7 cellular contexts compared by ENCODE assay signal in the genomic region with DNA sequence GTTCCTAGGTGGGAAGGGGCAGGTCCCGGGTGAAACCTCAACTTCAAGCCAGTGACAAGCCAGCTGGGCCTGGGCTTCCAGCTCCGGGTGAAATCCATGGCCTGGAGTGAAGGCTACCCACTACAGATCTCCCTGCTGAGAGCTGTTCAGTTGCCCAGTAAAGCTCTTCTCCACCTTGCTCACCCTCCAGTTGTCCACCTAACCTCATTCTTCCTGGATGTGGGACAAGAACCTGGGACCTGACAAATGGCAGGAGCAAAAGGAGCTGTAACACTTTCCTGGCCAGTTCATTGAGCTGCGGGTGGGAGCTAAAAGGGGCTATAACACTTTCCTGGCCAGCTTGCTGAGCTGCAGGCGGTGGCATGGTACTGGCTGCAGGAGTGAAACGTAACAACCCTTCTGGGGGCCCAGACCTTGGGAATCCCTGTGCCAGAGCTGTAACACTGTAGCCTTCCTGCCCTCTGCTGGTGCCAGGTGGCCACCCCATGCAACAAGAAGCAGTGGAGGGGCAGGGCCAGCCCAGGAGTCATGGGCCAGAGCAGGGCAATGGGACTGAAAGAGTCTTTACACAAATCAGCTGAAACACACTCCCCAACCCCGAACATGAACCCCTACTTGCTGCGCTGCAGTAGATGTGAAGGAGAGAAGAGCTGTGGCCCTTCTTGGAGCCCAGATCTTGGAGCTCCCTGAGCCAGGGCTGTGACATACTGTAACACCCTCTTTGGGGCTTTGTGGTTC. TPM values are rescaled to one million over a fixed set of nuclear protein-coding genes. Genes with fewer than 3 reads are reported as not detected.
DNase-seq lines count a peak whose midpoint lies in the region; ATAC-seq and TF ChIP-seq lines count a peak whose summit lies in the region.

No MANE protein-coding gene starts in this region.

- POLR2A ChIA-PET in activated CD4-positive, alpha-beta memory T cell treated with anti-CD3 and anti-CD28 coated beads, Interleukin-2, amount 10 ng/mL, durations not matched to agents 7 days and 5 days (lab: Charles Lee) = interaction anchor here (0.9 to 3.4 kb wide), 6 partner anchors 8 to 172 kb away, joined by 3 to 25 read pairs (median 3); a partner anchor contains a TSS

- no peak overlapping the region for H3K4me3 Mint-ChIP-seq in activated CD4-positive, alpha-beta memory T cell treated with anti-CD3 and anti-CD28 coated beads, Interleukin-2, amount 10 ng/mL, durations not matched to agents 7 days and 5 days

- DNase-seq in GM06990 (ENCODE audit: extremely low read depth, insufficient read length) (no peak), mesenchymal stem cell (peak; percentile 80)
- DNase-seq in Jurkat, Clone E6-1 (ENCODE audit: low read depth, low spot score) = peak; percentile 26
- peak; percentile 29 for DNase-seq in activated CD4-positive, alpha-beta memory T cell treated with anti-CD3 and anti-CD28 coated beads, Interleukin-2, amount 10 ng/mL, durations not matched to agents 7 days and 5 days

- H3K9me3 ChIP-seq in mesenchymal stem cell (ENCODE audit: control insufficient read depth, low read length) = no peaks in the 10 kb centered on the region

- CTCF ChIA-PET in activated CD4-positive, alpha-beta memory T cell treated with anti-CD3 and anti-CD28 coated beads, Interleukin-2, amount 10 ng/mL, durations not matched to agents 7 days and 5 days (lab: Charles Lee) = interaction anchor here (0.8 to 9.6 kb wide), 10 partner anchors 9 to 171 kb away, joined by 3 to 231 read pairs (median 4); a partner anchor contains a TSS

- ATAC-seq in GM21786 (IDR thresholded peaks at IDR 0.05; ENCODE audit: unreplicated experiment) = no peak
- ATAC-seq in GM19395 (IDR thresholded peaks at IDR 0.05; ENCODE audit: unreplicated experiment) = no peak
- no peak for ATAC-seq in HG02588 (IDR thresholded peaks at IDR 0.05; ENCODE audit: unreplicated experiment)

- H2BK12ac ChIP-seq in mesenchymal stem cell (ENCODE audit: low read length in 2 of 2) = peak overlapping the region; percentile 42 to 55

- no peaks in the 10 kb centered on the region for H3K27me3 Mint-ChIP-seq in activated CD4-positive, alpha-beta memory T cell treated with anti-CD3 and anti-CD28 coated beads, Interleukin-2, amount 10 ng/mL, durations not matched to agents 7 days and 5 days

- H2BK5ac ChIP-seq in mesenchymal stem cell (ENCODE audit: low read depth, low read length, poor library complexity, severe bottlenecking) = no peak overlapping the region

- no peak overlapping the region for H3K23ac ChIP-seq in mesenchymal stem cell (ENCODE audit: low read length in 2 of 2)

- H3K9ac ChIP-seq in mesenchymal stem cell (ENCODE audit: low read length) = no peak overlapping the region

- H3K27ac Mint-ChIP-seq in activated CD4-positive, alpha-beta memory T cell treated with anti-CD3 and anti-CD28 coated beads, Interleukin-2, amount 10 ng/mL, durations not matched to agents 7 days and 5 days = no peak overlapping the region

- no peaks in the 10 kb centered on the region for H3K79me1 ChIP-seq in mesenchymal stem cell (replicated peaks; ENCODE audit: low read length, poor library complexity, severe bottlenecking)

- H3K36me3 ChIP-seq in GM06990 (ENCODE audit: control insufficient read depth, insufficient read depth, low read length) = no peaks in the 10 kb centered on the region
- no peaks in the 10 kb centered on the region for H3K36me3 ChIP-seq in mesenchymal stem cell (ENCODE audit: control insufficient read depth in 1 of 2, insufficient read depth in 2 of 2, low read depth in 1 of 2, low read length in 2 of 2)

- H3K18ac ChIP-seq in mesenchymal stem cell (ENCODE audit: low read depth in 1 of 2, low read length in 2 of 2) = peak overlapping the region in 1 of 2 experiments; percentile 31

- no peak overlapping the region for H2BK120ac ChIP-seq in mesenchymal stem cell (ENCODE audit: low read depth, low read length)

- no peak overlapping the region for H2BK15ac ChIP-seq in mesenchymal stem cell (ENCODE audit: low read depth, poor library complexity, severe bottlenecking)

- no peak overlapping the region for H3K27ac ChIP-seq in mesenchymal stem cell (ENCODE audit: low read length, poor library complexity, severe bottlenecking)

- WGBS in mesenchymal stem cell = 58% methylated on average over 7 of the region's 7 CpGs

- H3K36me3 Mint-ChIP-seq in activated CD4-positive, alpha-beta memory T cell treated with anti-CD3 and anti-CD28 coated beads, Interleukin-2, amount 10 ng/mL, durations not matched to agents 7 days and 5 days (ENCODE audit: low read depth) = no peaks in the 10 kb centered on the region

- H3K4me3 ChIP-seq in GM06990 (replicated peaks; ENCODE audit: low read depth, low read length) (no peak overlapping the region), mesenchymal stem cell (ENCODE audit: insufficient read depth in 1 of 2, low read depth in 1 of 2, low read length in 2 of 2) (no peak overlapping the region)
- H3K4me3 ChIP-seq in Jurkat, Clone E6-1 (ENCODE audit: low read length) = no peak overlapping the region

- peaks cover 8% of the 10 kb centered on the region for H3K4me1 ChIP-seq in mesenchymal stem cell (ENCODE audit: control insufficient read depth, insufficient read depth, low read depth, low read length)

- no peak overlapping the region for H3K4ac ChIP-seq in mesenchymal stem cell (ENCODE audit: low read depth in 1 of 2, low read length in 2 of 2)

- H3K4me2 ChIP-seq in mesenchymal stem cell (ENCODE audit: low read length, poor library complexity, severe bottlenecking) = no peak overlapping the region

- peak; percentile 62 for TF ChIP-seq CTCF in GM06990 (IDR thresholded peaks at IDR 0.05; ENCODE audit: insufficient read depth, low read length, poor library complexity, severe bottlenecking)

- no peaks in the 10 kb centered on the region for H3K9me3 Mint-ChIP-seq in activated CD4-positive, alpha-beta memory T cell treated with anti-CD3 and anti-CD28 coated beads, Interleukin-2, amount 10 ng/mL, durations not matched to agents 7 days and 5 days

- H3K4me1 Mint-ChIP-seq in activated CD4-positive, alpha-beta memory T cell treated with anti-CD3 and anti-CD28 coated beads, Interleukin-2, amount 10 ng/mL, durations not matched to agents 7 days and 5 days = peaks cover 8% of the 10 kb centered on the region

- H4K91ac ChIP-seq in mesenchymal stem cell (ENCODE audit: low read length) = no peak overlapping the region

- H3K27me3 ChIP-seq in GM06990 (replicated peaks; ENCODE audit: control insufficient read depth, insufficient read depth, low read length) (no peaks in the 10 kb centered on the region), mesenchymal stem cell (ENCODE audit: control insufficient read depth in 1 of 2, insufficient read depth in 1 of 2, low read length in 2 of 2) (peaks cover 0 to 6% of the 10 kb centered on the region in 2 experiments)

- no peak overlapping the region for H2AK5ac ChIP-seq in mesenchymal stem cell (ENCODE audit: low read length, severe bottlenecking)

- no peak overlapping the region for H2AFZ ChIP-seq in mesenchymal stem cell (ENCODE audit: low read depth, low read length)

- H3K14ac ChIP-seq in mesenchymal stem cell (ENCODE audit: low read length in 2 of 2) = no peak overlapping the region

- H4K8ac ChIP-seq in mesenchymal stem cell (ENCODE audit: low read length) = no peak overlapping the region

RNA-seq across cellular contexts. Expression of a gene that starts 3.6 kb away (rescaled TPM):
- 8.6 TPM for polyA plus RNA-seq in Jurkat, Clone E6-1 (2012; ENCODE audit: insufficient read depth, insufficient read length)
- 10 to 100 TPM; 11.0 to 11.7 TPM for total RNA-seq in activated CD4-positive, alpha-beta memory T cell treated with anti-CD3 and anti-CD28 coated beads, Interleukin-2, amount 10 ng/mL, durations not matched to agents 7 days and 5 days
- polyA plus RNA-seq in mesenchymal stem cell (2013, experiment 1 of 2) = 11.7 TPM
- 11.6 TPM for polyA plus RNA-seq in mesenchymal stem cell (2013, experiment 2 of 2)

RNA-seq across cellular contexts. Expression of a gene that starts 33.4 kb away (rescaled TPM):
- 8.7 TPM for polyA plus RNA-seq in Jurkat, Clone E6-1 (2012; ENCODE audit: insufficient read depth, insufficient read length)
- 10 to 100 TPM; 17.6 to 19.2 TPM for total RNA-seq in activated CD4-positive, alpha-beta memory T cell treated with anti-CD3 and anti-CD28 coated beads, Interleukin-2, amount 10 ng/mL, durations not matched to agents 7 days and 5 days
- polyA plus RNA-seq in mesenchymal stem cell (2013, experiment 1 of 2) = 9.7 TPM
- 9.9 TPM for polyA plus RNA-seq in mesenchymal stem cell (2013, experiment 2 of 2)
